14 cellular contexts compared by ENCODE assay signal in genomic region chr13:113105032-113105993, GRCh38. TPM values are rescaled to one million over a fixed set of nuclear protein-coding genes. Genes with fewer than 3 reads are reported as not detected.
DNase-seq lines count a peak whose midpoint lies in the region; ATAC-seq, FAIRE-seq and TF ChIP-seq lines count a peak whose summit lies in the region.
"Had no signal": no experiment of that assay in that cellular context is flagged by ENCODE, and none has a peak within 500 bp of the region (broad histone marks: within the 10 kb centered on the region; RNA-seq: fewer than 3 reads in every experiment).

Gene F7 (plus strand): TSS chr13:113105791. CDS start chr13:113105842, 51 bp downstream.

- peak; percentile 43 for TF ChIP-seq CTCF in HepG2 (CRISPR knock-in tag; IDR thresholded peaks at IDR 0.05)

- BruUV-seq in HepG2 (replicated peaks; lab: Mats Ljungman, UMichigan): no TSS peak

- POLR2A ChIA-PET in HepG2 (lab: Yijun Ruan, JAX): interaction anchor here (0.7 to 4.6 kb wide), 10 partner anchors 9 to 174 kb away, joined by 3 to 71 read pairs (median 4); partner anchors contain the start of genes CUL4A and F10

- peak; percentile 96 for FAIRE-seq in HepG2 (lab: Jason Lieb, UNC)

- H4K20me1 ChIP-seq in BLaER1: no peaks in the 10 kb centered on the region
- no peaks in the 10 kb centered on the region for H4K20me1 ChIP-seq in HepG2 (ENCODE audit: insufficient read depth, low read length)

- TF ChIP-seq EP300 in HepG2 (IDR thresholded peaks at IDR 0.05; ENCODE audit: low read depth in 2 of 2, low read length in 2 of 2) (peak; percentile 85; a peak in 3 of 4 replicates), HepG2 (CRISPR knock-in tag; IDR thresholded peaks at IDR 0.05; ENCODE audit: borderline replicate concordance) (peak; percentile 83)

- DNase-seq in EH (ENCODE audit: low read depth) (peak; percentile 20), NCI-H774 (lab: John Stamatoyannopoulos, UW) (peak; percentile 39), HepG2 (ENCODE audit: low spot score) (peak; percentile 91), cerebellar cortex (ENCODE audit: low spot score) (no peak), NCI-H2081 treated with DMSO at 0.1 percent for 48 hours (lab: John Stamatoyannopoulos, UW) (no peak), NOMO-1 treated with DMSO at 0.1 percent for 48 hours (lab: John Stamatoyannopoulos, UW; ENCODE audit: unreplicated experiment) (no peak)
- DNase-seq: activated gamma-delta T cell, mesendoderm, MV-4-11, nucleus accumbens, stomach had no signal

- 1% methylated on average over 12 of the region's 19 CpGs for WGBS in HepG2 (ENCODE audit: low lambda C conversion rate)

- H2AFZ ChIP-seq in HepG2 (ENCODE audit: low read length): no peak within 1 kb of the TSS

- in situ Hi-C loops in HepG2 (cut with HindIII; ENCODE audit: extremely low pct_ligation_motif_present, low pct_unique_long_range_greater_than_20kb): no loop called here

- H3K4me1 ChIP-seq in BLaER1 (peaks cover 17% of the 10 kb centered on the region), HepG2 (ENCODE audit: insufficient read depth, low read length) (peaks cover 39% of the 10 kb centered on the region)

- TF ChIP-seq POLR2A in HepG2 (IDR thresholded peaks at IDR 0.05; ENCODE audit: insufficient read depth in 1 of 2, low read depth in 2 of 2, low read length in 2 of 2): peak; percentile 74 to 79

- intact Hi-C loops in HepG2 (cut with micrococcal nuclease; ENCODE audit: unreplicated experiment): loop anchor here (2.0 kb wide), 1 partner anchor 17 kb away; the partner anchor contains the start of gene F10

- H3K36me3 ChIP-seq in BLaER1 (no peaks in the 10 kb centered on the region), HepG2 (replicated peaks in 1 of 2; ENCODE audit: control insufficient read depth in 1 of 2, insufficient read depth in 2 of 2, low read length in 2 of 2) (no peaks in the 10 kb centered on the region)
- H3K36me3 ChIP-seq: stomach had no signal

- peaks cover 15% of the 10 kb centered on the region for H3K9me3 ChIP-seq in BLaER1
- no peaks in the 10 kb centered on the region for H3K9me3 ChIP-seq in HepG2 (ENCODE audit: low read length)
- H3K9me3 ChIP-seq: stomach had no signal

- H3K27me3 ChIP-seq in BLaER1: no peaks in the 10 kb centered on the region
- no peaks in the 10 kb centered on the region for H3K27me3 ChIP-seq in HepG2 (ENCODE audit: control insufficient read depth in 1 of 2, insufficient read depth in 2 of 2, low read length in 2 of 2)

- H3K4me3 ChIP-seq in BLaER1: no peak within 1 kb of the TSS
- peak within 1 kb of the TSS; percentile 60 to 76 (median 75) for H3K4me3 ChIP-seq in HepG2 (replicated peaks in 1 of 3; ENCODE audit: insufficient read depth in 1 of 3, low read depth in 2 of 3, low read length in 3 of 3)
- H3K4me3 ChIP-seq: skin epidermis, stomach had no signal

- H3K79me2 ChIP-seq in HepG2 (ENCODE audit: insufficient read depth, low read length): peaks cover 8% of the 10 kb centered on the region

- ATAC-seq in HepG2 (peak; percentile 88), GM18907 (IDR thresholded peaks at IDR 0.05; ENCODE audit: unreplicated experiment) (no peak)

- H3K9ac ChIP-seq in BLaER1: no peak within 1 kb of the TSS
- H3K9ac ChIP-seq in HepG2 (ENCODE audit: insufficient read depth, low read depth, low read length): peak within 1 kb of the TSS; percentile 78

- H3K27ac ChIP-seq in BLaER1 (0 out of 2 replicates have a peak within 1 kb of the TSS, but pooled peaks have one; percentile 9), HepG2 (ENCODE audit: extremely low read length, insufficient read depth, low read length) (peak within 1 kb of the TSS; percentile 98)
- H3K27ac ChIP-seq: skin epidermis, stomach had no signal

- H3K4me2 ChIP-seq in BLaER1 (peak within 1 kb of the TSS; percentile 32), HepG2 (ENCODE audit: low read depth, low read length) (peak within 1 kb of the TSS; percentile 96)

- peak; percentile 54; the same call in 1 of the 2 replicates for TF ChIP-seq RAD21 in HepG2 (CRISPR knock-in tag; IDR thresholded peaks at IDR 0.05)

- CTCF ChIA-PET in HepG2 (lab: Yijun Ruan, JAX; ENCODE audit: low intra/inter-chr PET ratio, low total read pairs): no interaction called here

TF ChIP-seq in HepG2, 621 proteins besides CTCF, POLR2A, EP300 and RAD21 (continues in another document):
- TF ChIP-seq MEF2D (CRISPR knock-in tag; IDR thresholded peaks at IDR 0.05) (peak; percentile 71), IKZF4 (CRISPR knock-in tag; IDR thresholded peaks at IDR 0.05; ENCODE audit: borderline replicate concordance, low read depth, not compliant biosample characterization) (no peak), KLF11 (CRISPR knock-in tag; IDR thresholded peaks at IDR 0.05) (no peak), SUZ12 (IDR thresholded peaks at IDR 0.05; ENCODE audit: low read depth, low read length) (no peak)
- TF ChIP-seq, protein P1, sequence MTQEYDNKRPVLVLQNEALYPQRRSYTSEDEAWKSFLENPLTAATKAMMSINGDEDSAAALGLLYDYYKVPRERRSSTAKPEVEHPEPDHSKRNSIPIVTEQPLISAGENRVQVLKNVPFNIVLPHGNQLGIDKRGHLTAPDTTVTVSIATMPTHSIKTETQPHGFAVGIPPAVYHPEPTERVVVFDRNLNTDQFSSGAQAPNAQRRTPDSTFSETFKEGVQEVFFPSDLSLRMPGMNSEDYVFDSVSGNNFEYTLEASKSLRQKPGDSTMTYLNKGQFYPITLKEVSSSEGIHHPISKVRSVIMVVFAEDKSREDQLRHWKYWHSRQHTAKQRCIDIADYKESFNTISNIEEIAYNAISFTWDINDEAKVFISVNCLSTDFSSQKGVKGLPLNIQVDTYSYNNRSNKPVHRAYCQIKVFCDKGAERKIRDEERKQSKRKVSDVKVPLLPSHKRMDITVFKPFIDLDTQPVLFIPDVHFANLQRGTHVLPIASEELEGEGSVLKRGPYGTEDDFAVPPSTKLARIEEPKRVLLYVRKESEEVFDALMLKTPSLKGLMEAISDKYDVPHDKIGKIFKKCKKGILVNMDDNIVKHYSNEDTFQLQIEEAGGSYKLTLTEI (CRISPR knock-in tag; conservative IDR thresholded peaks at IDR 0.05): no peak
- TF ChIP-seq, protein P2, sequence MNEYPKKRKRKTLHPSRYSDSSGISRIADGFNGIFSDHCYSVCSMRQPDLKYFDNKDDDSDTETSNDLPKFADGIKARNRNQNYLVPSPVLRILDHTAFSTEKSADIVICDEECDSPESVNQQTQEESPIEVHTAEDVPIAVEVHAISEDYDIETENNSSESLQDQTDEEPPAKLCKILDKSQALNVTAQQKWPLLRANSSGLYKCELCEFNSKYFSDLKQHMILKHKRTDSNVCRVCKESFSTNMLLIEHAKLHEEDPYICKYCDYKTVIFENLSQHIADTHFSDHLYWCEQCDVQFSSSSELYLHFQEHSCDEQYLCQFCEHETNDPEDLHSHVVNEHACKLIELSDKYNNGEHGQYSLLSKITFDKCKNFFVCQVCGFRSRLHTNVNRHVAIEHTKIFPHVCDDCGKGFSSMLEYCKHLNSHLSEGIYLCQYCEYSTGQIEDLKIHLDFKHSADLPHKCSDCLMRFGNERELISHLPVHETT (CRISPR knock-in tag; conservative IDR thresholded peaks at IDR 0.05): no peak

RNA-seq across cellular contexts. Expression of gene F7, which starts in this region (rescaled TPM):
- total RNA-seq in HepG2 (2016; rRNA removed; fragmentation: Illumina TruSeq; extraction: Trizol): 7.2 and 12.6 TPM in 2 replicates
- total RNA-seq in HepG2 (2016; cell fraction: cytosol; rRNA removed; fragmentation: Illumina TruSeq; extraction: Trizol; ENCODE audit: low read depth): 0.61 and 0.71 TPM in 2 replicates
- 6.7 and 12.9 TPM in 2 replicates for total RNA-seq in HepG2 (2016; cell fraction: insoluble cytoplasmic fraction; rRNA removed; fragmentation: Illumina TruSeq; extraction: Trizol)
- total RNA-seq in HepG2 (2016; cell fraction: membrane; rRNA removed; fragmentation: Illumina TruSeq; extraction: Trizol): 1.9 and 2.2 TPM in 2 replicates
- total RNA-seq in HepG2 (2016; cell fraction: nucleus; rRNA removed; fragmentation: Illumina TruSeq; extraction: Trizol): 10.3 and 10.6 TPM in 2 replicates
- polyA plus RNA-seq in HepG2 (2011; rRNA removed): 26.5 and 39.9 TPM in 2 replicates
- 21.7 and 26.2 TPM in 2 replicates for polyA plus RNA-seq in HepG2 (2011; cell fraction: cytosol; rRNA removed)
- 105 and 121 TPM in 2 replicates for polyA plus RNA-seq in HepG2 (2011; cell fraction: nucleus; rRNA removed)
- 45.9 and 52.4 TPM in 2 replicates for polyA plus RNA-seq in HepG2 (2012)
- polyA plus RNA-seq in HepG2 (2016; cell fraction: cytosol; fragmentation: Illumina TruSeq; extraction: Trizol; ENCODE audit: low read depth): 0.51 and 0.52 TPM in 2 replicates
- 7.0 and 7.3 TPM in 2 replicates for polyA plus RNA-seq in HepG2 (2016; cell fraction: insoluble cytoplasmic fraction; fragmentation: Illumina TruSeq; extraction: Trizol; ENCODE audit: low read depth)
- 1.1 and 1.6 TPM in 2 replicates for polyA plus RNA-seq in HepG2 (2016; cell fraction: membrane; fragmentation: Illumina TruSeq; extraction: Trizol; ENCODE audit: low read depth)
- 23.6 and 26.7 TPM in 2 replicates for polyA plus RNA-seq in HepG2 (2016; cell fraction: nucleus; fragmentation: Illumina TruSeq; extraction: Trizol; ENCODE audit: insufficient read depth, low read depth)
- 43.0 TPM in 1 of 2 replicates, not detected in the other for polyA minus RNA-seq in HepG2 (2011; rRNA and poly(A)+ RNA removed; ENCODE audit: low replicate concordance)
- polyA minus RNA-seq in HepG2 (2011; cell fraction: cytosol; rRNA and poly(A)+ RNA removed): 8.7 and 12.9 TPM in 2 replicates
- polyA minus RNA-seq in HepG2 (2011; cell fraction: nucleus; rRNA and poly(A)+ RNA removed): 14.7 and 15.7 TPM in 2 replicates
- total RNA-seq: stomach had no signal

Comparison
In these comparisons a context has a peak if more than half of its experiments do, and no peak if none do; other contexts are left out.
1. DNase-seq: peak in EH (single experiment), NCI-H774 (single experiment) and HepG2 (single experiment); none in cerebellar cortex (single experiment), NCI-H2081 treated with DMSO at 0.1 percent for 48 hours (single experiment) and NOMO-1 treated with DMSO at 0.1 percent for 48 hours (single experiment).